Comparison of ENCODE assay signal across 19 cellular contexts in genomic region chr2:26536371-26537068, GRCh38. TPM values are rescaled to one million over a fixed set of nuclear protein-coding genes. Genes with fewer than 3 reads are reported as not detected.
DNase-seq lines count a peak whose midpoint lies in the region; ATAC-seq, FAIRE-seq and TF ChIP-seq lines count a peak whose summit lies in the region.
"Had no signal": no experiment of that assay in that cellular context is flagged by ENCODE, and none has a peak within 500 bp of the region (broad histone marks: within the 10 kb centered on the region; RNA-seq: fewer than 3 reads in every experiment).

No MANE protein-coding gene starts in this region.

- in situ Hi-C loops in HepG2 (cut with HindIII; ENCODE audit: extremely low pct_ligation_motif_present, low pct_unique_long_range_greater_than_20kb): no loop called here

- H3K4me1 ChIP-seq in HepG2 (ENCODE audit: insufficient read depth, low read length) (no peaks in the 10 kb centered on the region), aorta (ENCODE audit: control insufficient read depth in 1 of 2, insufficient read depth in 2 of 2, low read length in 2 of 2) (no peaks in the 10 kb centered on the region)

- intact Hi-C loops in HepG2 (cut with micrococcal nuclease; ENCODE audit: unreplicated experiment): no loop called here
- intact Hi-C loops in posterior vena cava (cut with DNase I): no loop called here
- intact Hi-C loops in aorta (cut with DNase I): no loop called here

- TF ChIP-seq POLR2A in HepG2 (IDR thresholded peaks at IDR 0.05; ENCODE audit: insufficient read depth in 1 of 2, low read depth in 2 of 2, low read length in 2 of 2): no peak

- H3K9me3 ChIP-seq in HepG2 (ENCODE audit: low read length): no peaks in the 10 kb centered on the region
- H3K9me3 ChIP-seq in aorta (ENCODE audit: control insufficient read depth, low read length): no peaks in the 10 kb centered on the region
- H3K9me3 ChIP-seq: BLaER1 had no signal

- no peak overlapping the region for H3K4me3 Mint-ChIP-seq in activated naive CD8-positive, alpha-beta T cell treated with anti-CD3 and anti-CD28 coated beads, Interleukin-2, amount 10 ng/mL, durations not matched to agents 7 days and 5 days
- no peak overlapping the region for H3K4me3 Mint-ChIP-seq in activated naive CD8-positive, alpha-beta T cell treated with anti-CD3 and anti-CD28 coated beads for 36 hours
- no peak overlapping the region for H3K4me3 Mint-ChIP-seq in stimulated activated naive CD8-positive, alpha-beta T cell treated with anti-CD3 and anti-CD28 coated beads, Interleukin-15, amount 100 ng/mL, for 72 hours
- H3K4me3 Mint-ChIP-seq: CD4-positive, alpha-beta memory T cell had no signal

- no peak for TF ChIP-seq RAD21 in HepG2 (CRISPR knock-in tag; IDR thresholded peaks at IDR 0.05)

- ATAC-seq in activated naive CD8-positive, alpha-beta T cell treated with anti-CD3 and anti-CD28 coated beads, Interleukin-2, amount 10 ng/mL, durations not matched to agents 7 days and 5 days (ENCODE audit: low read depth): no peak
- ATAC-seq in HepG2 (peak; percentile 21; the same call in 1 of the 3 replicates), aorta (ENCODE audit: low FRiP score) (no peak)
- ATAC-seq in stimulated activated naive CD8-positive, alpha-beta T cell treated with anti-CD3 and anti-CD28 coated beads, Interleukin-15, amount 100 ng/mL, for 72 hours: no peak
- ATAC-seq: Panc1 had no signal

- FAIRE-seq in HepG2 (lab: Jason Lieb, UNC): no peak
- FAIRE-seq: A204.1, GM12891, GM18507, H1 had no signal

- H3K27me3 Mint-ChIP-seq in activated naive CD8-positive, alpha-beta T cell treated with anti-CD3 and anti-CD28 coated beads, Interleukin-2, amount 10 ng/mL, durations not matched to agents 7 days and 5 days: peaks cover 4% of the 10 kb centered on the region
- no peaks in the 10 kb centered on the region for H3K27me3 Mint-ChIP-seq in activated naive CD8-positive, alpha-beta T cell treated with anti-CD3 and anti-CD28 coated beads for 36 hours
- no peaks in the 10 kb centered on the region for H3K27me3 Mint-ChIP-seq in stimulated activated naive CD8-positive, alpha-beta T cell treated with anti-CD3 and anti-CD28 coated beads, Interleukin-15, amount 100 ng/mL, for 72 hours

- H4K20me1 ChIP-seq in HepG2 (ENCODE audit: insufficient read depth, low read length): no peaks in the 10 kb centered on the region; the same call in 1 of the 2 replicates
- H4K20me1 ChIP-seq: BLaER1 had no signal

- no peak overlapping the region for H3K27ac Mint-ChIP-seq in activated naive CD8-positive, alpha-beta T cell treated with anti-CD3 and anti-CD28 coated beads, Interleukin-2, amount 10 ng/mL, durations not matched to agents 7 days and 5 days
- no peak overlapping the region for H3K27ac Mint-ChIP-seq in activated naive CD8-positive, alpha-beta T cell treated with anti-CD3 and anti-CD28 coated beads for 36 hours
- no peak overlapping the region for H3K27ac Mint-ChIP-seq in stimulated activated naive CD8-positive, alpha-beta T cell treated with anti-CD3 and anti-CD28 coated beads, Interleukin-15, amount 100 ng/mL, for 72 hours
- H3K27ac Mint-ChIP-seq: CD4-positive, alpha-beta memory T cell had no signal

- no TSS peak for BruUV-seq in HepG2 (replicated peaks; lab: Mats Ljungman, UMichigan)

- H3K36me3 Mint-ChIP-seq in activated naive CD8-positive, alpha-beta T cell treated with anti-CD3 and anti-CD28 coated beads, Interleukin-2, amount 10 ng/mL, durations not matched to agents 7 days and 5 days: no peaks in the 10 kb centered on the region
- no peaks in the 10 kb centered on the region for H3K36me3 Mint-ChIP-seq in activated naive CD8-positive, alpha-beta T cell treated with anti-CD3 and anti-CD28 coated beads for 36 hours
- H3K36me3 Mint-ChIP-seq: CD4-positive, alpha-beta memory T cell had no signal

- no peaks in the 10 kb centered on the region for H3K4me1 Mint-ChIP-seq in activated naive CD8-positive, alpha-beta T cell treated with anti-CD3 and anti-CD28 coated beads, Interleukin-2, amount 10 ng/mL, durations not matched to agents 7 days and 5 days
- no peaks in the 10 kb centered on the region for H3K4me1 Mint-ChIP-seq in activated naive CD8-positive, alpha-beta T cell treated with anti-CD3 and anti-CD28 coated beads for 36 hours
- no peaks in the 10 kb centered on the region for H3K4me1 Mint-ChIP-seq in stimulated activated naive CD8-positive, alpha-beta T cell treated with anti-CD3 and anti-CD28 coated beads, Interleukin-15, amount 100 ng/mL, for 72 hours
- H3K4me1 Mint-ChIP-seq: CD4-positive, alpha-beta memory T cell had no signal

- H3K27ac ChIP-seq in HepG2 (ENCODE audit: extremely low read length, insufficient read depth, low read length) (no peak overlapping the region), aorta (ENCODE audit: low read depth in 1 of 2, low read length in 2 of 2) (no peak overlapping the region)
- H3K27ac ChIP-seq: BLaER1 had no signal

- H2AFZ ChIP-seq in HepG2 (ENCODE audit: low read length): no peak overlapping the region

- CTCF ChIA-PET in HepG2 (lab: Yijun Ruan, JAX; ENCODE audit: low intra/inter-chr PET ratio, low total read pairs): no interaction called here

- H3K79me2 ChIP-seq in HepG2 (ENCODE audit: insufficient read depth, low read length): no peaks in the 10 kb centered on the region

- POLR2A ChIA-PET in activated naive CD8-positive, alpha-beta T cell treated with anti-CD3 and anti-CD28 coated beads, Interleukin-2, amount 10 ng/mL, durations not matched to agents 7 days and 5 days (lab: Charles Lee): no interaction called here
- POLR2A ChIA-PET in HepG2 (lab: Yijun Ruan, JAX): no interaction called here

- no peaks in the 10 kb centered on the region for H3K36me3 ChIP-seq in HepG2 (replicated peaks in 1 of 2; ENCODE audit: control insufficient read depth in 1 of 2, insufficient read depth in 2 of 2, low read length in 2 of 2)
- no peaks in the 10 kb centered on the region for H3K36me3 ChIP-seq in aorta (ENCODE audit: control insufficient read depth in 1 of 2, insufficient read depth in 2 of 2, low read length in 1 of 2)
- H3K36me3 ChIP-seq: BLaER1 had no signal

- H3K9ac ChIP-seq in HepG2 (ENCODE audit: insufficient read depth, low read depth, low read length): no peak overlapping the region
- H3K9ac ChIP-seq: BLaER1 had no signal

- TF ChIP-seq EP300 in HepG2 (IDR thresholded peaks at IDR 0.05; ENCODE audit: low read depth in 2 of 2, low read length in 2 of 2) (no peak), HepG2 (CRISPR knock-in tag; IDR thresholded peaks at IDR 0.05; ENCODE audit: borderline replicate concordance) (no peak)

- no peak overlapping the region for H3K4me2 ChIP-seq in HepG2 (ENCODE audit: low read depth, low read length)

- no peaks in the 10 kb centered on the region for H3K9me3 Mint-ChIP-seq in activated naive CD8-positive, alpha-beta T cell treated with anti-CD3 and anti-CD28 coated beads, Interleukin-2, amount 10 ng/mL, durations not matched to agents 7 days and 5 days
- H3K9me3 Mint-ChIP-seq in activated naive CD8-positive, alpha-beta T cell treated with anti-CD3 and anti-CD28 coated beads for 36 hours: no peaks in the 10 kb centered on the region
- no peaks in the 10 kb centered on the region for H3K9me3 Mint-ChIP-seq in stimulated activated naive CD8-positive, alpha-beta T cell treated with anti-CD3 and anti-CD28 coated beads, Interleukin-15, amount 100 ng/mL, for 72 hours
- H3K9me3 Mint-ChIP-seq: CD4-positive, alpha-beta memory T cell had no signal

- H3K27me3 ChIP-seq in HepG2 (ENCODE audit: control insufficient read depth in 1 of 2, insufficient read depth in 2 of 2, low read length in 2 of 2) (peaks cover 21 to 79% of the 10 kb centered on the region in 2 experiments), aorta (ENCODE audit: control insufficient read depth in 1 of 2, insufficient read depth in 2 of 2, low read length in 1 of 2) (no peaks in the 10 kb centered on the region)
- H3K27me3 ChIP-seq: BLaER1 had no signal

- H3K4me3 ChIP-seq in HepG2 (replicated peaks in 1 of 3; ENCODE audit: insufficient read depth in 1 of 3, low read depth in 2 of 3, low read length in 3 of 3): no peak overlapping the region
- no peak overlapping the region for H3K4me3 ChIP-seq in aorta (ENCODE audit: low read length in 2 of 2)
- H3K4me3 ChIP-seq: BLaER1 had no signal

- 40% methylated on average over 14 of the region's 20 CpGs for WGBS in HepG2 (ENCODE audit: low lambda C conversion rate)
- WGBS in aorta, 2 donors: 79 to 90% methylated on average over 20 of the region's 20 CpGs

- no peak for TF ChIP-seq CTCF in HepG2 (CRISPR knock-in tag; IDR thresholded peaks at IDR 0.05)

- peak; percentile 19 for DNase-seq in activated naive CD8-positive, alpha-beta T cell treated with anti-CD3 and anti-CD28 coated beads, Interleukin-2, amount 10 ng/mL, durations not matched to agents 7 days and 5 days
- DNase-seq in activated naive CD8-positive, alpha-beta T cell treated with anti-CD3 and anti-CD28 coated beads for 36 hours: no peak
- no peak for DNase-seq in HepG2 (ENCODE audit: low spot score)
- peak; percentile 71 for DNase-seq in posterior vena cava (ENCODE audit: low spot score)
- DNase-seq in aorta: peak; percentile 30 to 64
- no peak for DNase-seq in stimulated activated naive CD8-positive, alpha-beta T cell treated with anti-CD3 and anti-CD28 coated beads, Interleukin-15, amount 100 ng/mL, for 72 hours
- no peak for DNase-seq in epidermal melanocyte (ENCODE audit: insufficient read length, low spot score)
- no peak for DNase-seq in stimulated activated naive CD4-positive, alpha-beta T cell (lab: John Stamatoyannopoulos, UW)
- DNase-seq: CD4-positive, alpha-beta memory T cell; KBM-7; NCI-H1105; NCI-H2081 had no signal

RNA-seq across cellular contexts. Expression of gene OTOF, which starts 58.6 kb away (rescaled TPM):
- 10 to 100 TPM; 58.0 to 59.9 TPM for total RNA-seq in activated naive CD8-positive, alpha-beta T cell treated with anti-CD3 and anti-CD28 coated beads, Interleukin-2, amount 10 ng/mL, durations not matched to agents 7 days and 5 days
- total RNA-seq in activated naive CD8-positive, alpha-beta T cell treated with anti-CD3 and anti-CD28 coated beads for 36 hours: 1 to 10 TPM in 1 of 2 experiments, under 1 TPM in 1; 0.74 to 1.1 TPM
- total RNA-seq in HepG2 (2016; rRNA removed; fragmentation: Illumina TruSeq; extraction: Trizol) (0.04 TPM in 1 of 2 replicates, not detected in the other), posterior vena cava (under 1 TPM; 0.29 to 0.32 TPM), aorta (under 1 TPM; 0.06 to 0.24 TPM)
- total RNA-seq in HepG2 (2016; cell fraction: cytosol; rRNA removed; fragmentation: Illumina TruSeq; extraction: Trizol; ENCODE audit: low read depth): 0.09 TPM in 1 of 2 replicates, not detected in the other
- 0.04 TPM in 1 of 2 replicates, not detected in the other for total RNA-seq in HepG2 (2016; cell fraction: insoluble cytoplasmic fraction; rRNA removed; fragmentation: Illumina TruSeq; extraction: Trizol)
- total RNA-seq in HepG2 (2016; cell fraction: membrane; rRNA removed; fragmentation: Illumina TruSeq; extraction: Trizol): 0.03 TPM in 1 of 2 replicates, not detected in the other
- 0.06 TPM in 1 of 2 replicates, not detected in the other for total RNA-seq in HepG2 (2016; cell fraction: nucleus; rRNA removed; fragmentation: Illumina TruSeq; extraction: Trizol)
- polyA plus RNA-seq in HepG2 (2011; rRNA removed) (not detected in 2 replicates), aorta (not detected)
- 0.01 TPM in 2 replicates for polyA plus RNA-seq in HepG2 (2011; cell fraction: cytosol; rRNA removed)
- 0.12 and 0.26 TPM in 2 replicates for polyA plus RNA-seq in HepG2 (2011; cell fraction: nucleus; rRNA removed)
- 0.05 TPM in 1 of 2 replicates, not detected in the other for polyA plus RNA-seq in HepG2 (2012)
- not detected in 2 replicates for polyA plus RNA-seq in HepG2 (2016; cell fraction: cytosol; fragmentation: Illumina TruSeq; extraction: Trizol; ENCODE audit: low read depth)
- 0.04 TPM in 1 of 2 replicates, not detected in the other for polyA plus RNA-seq in HepG2 (2016; cell fraction: insoluble cytoplasmic fraction; fragmentation: Illumina TruSeq; extraction: Trizol; ENCODE audit: low read depth)
- polyA plus RNA-seq in HepG2 (2016; cell fraction: membrane; fragmentation: Illumina TruSeq; extraction: Trizol; ENCODE audit: low read depth): not detected in 2 replicates
- polyA plus RNA-seq in HepG2 (2016; cell fraction: nucleus; fragmentation: Illumina TruSeq; extraction: Trizol; ENCODE audit: insufficient read depth, low read depth): 0.33 TPM in 1 of 2 replicates, not detected in the other
- polyA minus RNA-seq in HepG2 (2011; rRNA and poly(A)+ RNA removed; ENCODE audit: low replicate concordance): 0.02 TPM in 1 of 2 replicates, not detected in the other
- polyA minus RNA-seq in HepG2 (2011; cell fraction: cytosol; rRNA and poly(A)+ RNA removed): not detected in 2 replicates
- polyA minus RNA-seq in HepG2 (2011; cell fraction: nucleus; rRNA and poly(A)+ RNA removed): not detected in 2 replicates
- total RNA-seq: H1, NCI-H460 had no signal

Comparison
In these comparisons a context has a peak if more than half of its experiments do, and no peak if none do; other contexts are left out.
1. DNase-seq: peak in activated naive CD8-positive, alpha-beta T cell treated with anti-CD3 and anti-CD28 coated beads, Interleukin-2, amount 10 ng/mL, durations not matched to agents 7 days and 5 days (single experiment), posterior vena cava (single experiment) and aorta (2 of 2); none in activated naive CD8-positive, alpha-beta T cell treated with anti-CD3 and anti-CD28 coated beads for 36 hours (single experiment), HepG2 (single experiment), stimulated activated naive CD8-positive, alpha-beta T cell treated with anti-CD3 and anti-CD28 coated beads, Interleukin-15, amount 100 ng/mL, for 72 hours (0 of 2), epidermal melanocyte (single experiment) and stimulated activated naive CD4-positive, alpha-beta T cell (0 of 6).
2. RNA of gene OTOF, which starts 58.6 kb away (total RNA-seq): 58.0 to 59.9 TPM in activated naive CD8-positive, alpha-beta T cell treated with anti-CD3 and anti-CD28 coated beads, Interleukin-2, amount 10 ng/mL, durations not matched to agents 7 days and 5 days; 0.74 to 1.1 TPM in activated naive CD8-positive, alpha-beta T cell treated with anti-CD3 and anti-CD28 coated beads for 36 hours, 0.29 to 0.32 TPM in posterior vena cava, 0.06 to 0.24 TPM in aorta and 0.03 to 0.09 TPM in HepG2; every median in the first group is over 10 times any median in the second.